In genomic region chr1:1400576-1401456, GRCh38 we compare ENCODE assay signal across 1 cellular context.
TF ChIP-seq lines count a peak whose summit lies in the region.

No MANE protein-coding gene starts in this region.

TF ChIP-seq in HepG2, 621 proteins besides CTCF, POLR2A, EP300 and RAD21 (continued from another document and continues in another):
- TF ChIP-seq ZBTB40 (IDR thresholded peaks at IDR 0.05): no peak
- peak; percentile 75; the same call in 1 of the 2 replicates for TF ChIP-seq ZBTB40 (CRISPR knock-in tag; IDR thresholded peaks at IDR 0.05)
- no peak for TF ChIP-seq CREBL2 (CRISPR knock-in tag; IDR thresholded peaks at IDR 0.05; ENCODE audit: borderline replicate concordance)
- 0 out of 2 replicates have a peak, but pooled peaks have one; percentile 17 for TF ChIP-seq ZNF891 (CRISPR knock-in tag; IDR thresholded peaks at IDR 0.05)
- peak; percentile 96 for TF ChIP-seq KDM2A (CRISPR knock-in tag; IDR thresholded peaks at IDR 0.05; ENCODE audit: borderline replicate concordance, low read depth)
- no peak for TF ChIP-seq THYN1 (CRISPR knock-in tag; IDR thresholded peaks at IDR 0.05; ENCODE audit: borderline replicate concordance, low read depth)
- TF ChIP-seq ARHGAP35 (CRISPR knock-in tag; IDR thresholded peaks at IDR 0.05; ENCODE audit: borderline replicate concordance): no peak
- TF ChIP-seq HDAC6 (IDR thresholded peaks at IDR 0.05; ENCODE audit: low read depth, low read length): no peak
- peak; percentile 89 for TF ChIP-seq ZNF280D (CRISPR knock-in tag; IDR thresholded peaks at IDR 0.05)
- TF ChIP-seq PBX2 (CRISPR knock-in tag; IDR thresholded peaks at IDR 0.05): peak; percentile 60
- TF ChIP-seq ZNF17 (CRISPR knock-in tag; IDR thresholded peaks at IDR 0.05): no peak
- no peak for TF ChIP-seq ZNF879 (CRISPR knock-in tag; IDR thresholded peaks at IDR 0.05)
- no peak for TF ChIP-seq ZNF546 (CRISPR knock-in tag; conservative IDR thresholded peaks at IDR 0.05)
- TF ChIP-seq ZNF710 (CRISPR knock-in tag; IDR thresholded peaks at IDR 0.05; ENCODE audit: borderline replicate concordance): peak; percentile 89; the same call in 1 of the 2 replicates
- no peak; the same call in 1 of the 2 replicates for TF ChIP-seq ZBTB20 (CRISPR knock-in tag; IDR thresholded peaks at IDR 0.05; ENCODE audit: borderline replicate concordance, low read depth)
- peak; percentile 92 for TF ChIP-seq ATF2 (CRISPR knock-in tag; IDR thresholded peaks at IDR 0.05)
- TF ChIP-seq GMEB1 (CRISPR knock-in tag; IDR thresholded peaks at IDR 0.05; ENCODE audit: borderline replicate concordance): peak; percentile 77
- TF ChIP-seq ATF7 (IDR thresholded peaks at IDR 0.05): no peak
- peak; percentile 62; the same call in 1 of the 2 replicates for TF ChIP-seq ATF7 (CRISPR knock-in tag; IDR thresholded peaks at IDR 0.05)
- peak in 1 of 2 experiments; percentile 52; a peak in 2 of 4 replicates for TF ChIP-seq REST (IDR thresholded peaks at IDR 0.05; ENCODE audit: borderline replicate concordance in 1 of 2, low read depth in 1 of 2, low read length in 2 of 2)
- no peak for TF ChIP-seq KLF15 (CRISPR knock-in tag; IDR thresholded peaks at IDR 0.05; ENCODE audit: borderline replicate concordance)
- 0 out of 2 replicates have a peak, but pooled peaks have one; percentile 35 for TF ChIP-seq ZNF773 (CRISPR knock-in tag; IDR thresholded peaks at IDR 0.05; ENCODE audit: borderline replicate concordance)
- TF ChIP-seq ZFP41 (CRISPR knock-in tag; IDR thresholded peaks at IDR 0.05; ENCODE audit: borderline replicate concordance): no peak
- peak; percentile 82 for TF ChIP-seq MIER2 (CRISPR knock-in tag; IDR thresholded peaks at IDR 0.05)
- peak; percentile 77; the same call in 1 of the 2 replicates for TF ChIP-seq ZNF772 (CRISPR knock-in tag; IDR thresholded peaks at IDR 0.05)
- TF ChIP-seq ZNF530 (CRISPR knock-in tag; IDR thresholded peaks at IDR 0.05; ENCODE audit: low read depth): no peak
- TF ChIP-seq HINFP (CRISPR knock-in tag; IDR thresholded peaks at IDR 0.05; ENCODE audit: low read depth): peak; percentile 88
- TF ChIP-seq REPIN1 (CRISPR knock-in tag; IDR thresholded peaks at IDR 0.05; ENCODE audit: borderline replicate concordance, low read depth): peak; percentile 95
- peak; percentile 87 for TF ChIP-seq TBX2 (CRISPR knock-in tag; IDR thresholded peaks at IDR 0.05; ENCODE audit: borderline replicate concordance)
- no peak; the same call in 1 of the 2 replicates for TF ChIP-seq KDM5A (IDR thresholded peaks at IDR 0.05; ENCODE audit: borderline replicate concordance, low read length)
